In the genomic region with DNA sequence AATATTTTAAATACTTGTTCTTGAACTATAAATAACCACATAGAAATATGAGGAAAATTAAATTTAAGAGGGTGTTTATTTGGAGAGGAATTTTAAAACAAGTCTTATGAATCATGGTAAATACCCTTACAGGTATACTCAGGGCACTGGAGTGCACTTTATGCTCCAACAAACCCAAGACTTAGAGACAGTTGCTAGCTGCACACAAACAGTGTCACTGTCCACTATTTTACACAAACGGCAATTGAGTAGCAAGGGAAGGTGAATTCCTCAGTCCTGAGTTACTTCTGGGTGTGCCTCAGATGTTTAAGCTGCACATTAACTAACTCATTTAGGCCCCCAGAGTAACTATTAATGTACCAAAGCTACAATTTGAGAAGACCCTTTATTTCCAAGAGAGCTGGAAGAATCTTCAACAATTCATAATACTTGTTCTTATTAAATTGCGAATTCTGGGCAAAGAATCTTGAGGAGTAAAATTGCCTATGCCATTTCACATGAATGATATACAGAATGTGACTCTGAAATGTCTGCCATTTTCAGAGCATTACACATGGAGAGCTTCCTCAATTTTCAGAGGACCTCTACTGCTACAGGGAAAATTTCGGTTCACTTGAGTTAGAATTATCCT, we compare ENCODE assay signal across 1 cellular context.
TF ChIP-seq lines count a peak whose summit lies in the region.

No MANE protein-coding gene starts in this region.

TF ChIP-seq in A549, 52 proteins besides CTCF, POLR2A, EP300 and RAD21 (continued from another document):
- TF ChIP-seq KDM1A (IDR thresholded peaks at IDR 0.05; ENCODE audit: low read depth): no peak
- peak; percentile 50; the same call in 1 of the 2 replicates for TF ChIP-seq EHF (CRISPR knock-in tag; IDR thresholded peaks at IDR 0.05)
- no peak for TF ChIP-seq FOSL2 (IDR thresholded peaks at IDR 0.05)
- TF ChIP-seq FOSL2 (CRISPR knock-in tag; IDR thresholded peaks at IDR 0.05): peak; percentile 57; the same call in 1 of the 2 replicates
- no peak for TF ChIP-seq TP53 (CRISPR knock-in tag; IDR thresholded peaks at IDR 0.05)
- no peak for TF ChIP-seq RARB (CRISPR knock-in tag; IDR thresholded peaks at IDR 0.05)
- no peak for TF ChIP-seq BHLHE40 (IDR thresholded peaks at IDR 0.05; ENCODE audit: low read depth, low read length)
- no peak; the same call in 1 of the 2 replicates for TF ChIP-seq GATA3 (IDR thresholded peaks at IDR 0.05; ENCODE audit: borderline replicate concordance)
- TF ChIP-seq CBX8 (IDR thresholded peaks at IDR 0.05): no peak
- TF ChIP-seq NPAS2 (CRISPR knock-in tag; IDR thresholded peaks at IDR 0.05; ENCODE audit: borderline replicate concordance): no peak
- peak; percentile 53; the same call in 1 of the 2 replicates for TF ChIP-seq ZNF302 (CRISPR knock-in tag; IDR thresholded peaks at IDR 0.05)
- no peak for TF ChIP-seq HDAC2 (IDR thresholded peaks at IDR 0.05)
